Comparison of ENCODE assay signal across 2 cellular contexts in the genomic region with DNA sequence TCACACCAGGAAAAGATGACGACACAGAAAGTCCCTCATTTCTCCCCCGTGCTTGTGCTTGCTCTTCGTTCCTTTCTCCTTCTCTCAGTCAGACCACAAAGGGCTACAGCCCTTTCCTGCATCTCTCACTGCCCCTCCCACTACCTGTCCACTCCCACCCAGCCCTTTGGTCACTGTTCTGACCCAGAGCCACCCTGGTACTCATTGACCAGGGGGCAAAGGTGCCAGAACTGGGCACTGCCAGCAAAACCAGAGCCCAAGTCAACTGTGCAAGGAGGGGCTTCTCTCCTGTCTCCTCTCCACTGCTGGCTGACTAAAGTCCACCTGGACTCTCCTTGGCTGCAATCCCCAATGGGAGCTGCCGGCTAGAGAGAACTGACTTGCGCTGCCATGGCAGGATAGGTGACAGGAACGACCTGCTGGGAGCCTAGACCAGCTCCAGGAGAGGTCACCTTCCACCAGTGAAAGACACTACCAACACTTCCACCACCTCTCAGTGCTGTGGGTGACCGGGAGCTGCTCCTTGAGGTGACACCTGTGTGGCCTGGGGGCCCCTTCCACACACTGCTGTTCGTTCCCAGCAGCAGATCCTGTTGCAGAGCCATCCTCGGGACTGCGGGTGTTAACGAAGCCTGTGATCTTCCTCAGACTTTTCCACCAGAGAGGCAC.
TF ChIP-seq lines count a peak whose summit lies in the region.

No MANE protein-coding gene starts in this region.

TF ChIP-seq in liver, 16 proteins besides CTCF, POLR2A, EP300 and RAD21:
- TF ChIP-seq FOXA2 (IDR thresholded peaks at IDR 0.05) (peak; percentile 68), NR2F2 (IDR thresholded peaks at IDR 0.05) (peak; percentile 94), ATF3 (IDR thresholded peaks at IDR 0.05) (peak; percentile 70), REST (IDR thresholded peaks at IDR 0.05) (peak; percentile 86), HNF4G (IDR thresholded peaks at IDR 0.05) (peak; percentile 99), SP1 (IDR thresholded peaks at IDR 0.05) (peak; percentile 100), TAF1 (conservative IDR thresholded peaks at IDR 0.05) (no peak), MAX (IDR thresholded peaks at IDR 0.05) (peak; percentile 97), FOXA1 (IDR thresholded peaks at IDR 0.05) (peak; percentile 83), JUND (IDR thresholded peaks at IDR 0.05) (peak; percentile 88 to 95), GABPA (IDR thresholded peaks at IDR 0.05 in 1 of 2, conservative IDR thresholded peaks at IDR 0.05 in 1 of 2) (peak in 1 of 2 donors; percentile 68), HNF4A (conservative IDR thresholded peaks at IDR 0.05) (peak; percentile 100), EGR1 (IDR thresholded peaks at IDR 0.05; ENCODE audit: low read depth in 2 of 2) (peak in 1 of 2 donors; percentile 71), RXRA (IDR thresholded peaks at IDR 0.05) (peak; percentile 99), YY1 (IDR thresholded peaks at IDR 0.05) (peak; percentile 87)
- TF ChIP-seq, protein P1, sequence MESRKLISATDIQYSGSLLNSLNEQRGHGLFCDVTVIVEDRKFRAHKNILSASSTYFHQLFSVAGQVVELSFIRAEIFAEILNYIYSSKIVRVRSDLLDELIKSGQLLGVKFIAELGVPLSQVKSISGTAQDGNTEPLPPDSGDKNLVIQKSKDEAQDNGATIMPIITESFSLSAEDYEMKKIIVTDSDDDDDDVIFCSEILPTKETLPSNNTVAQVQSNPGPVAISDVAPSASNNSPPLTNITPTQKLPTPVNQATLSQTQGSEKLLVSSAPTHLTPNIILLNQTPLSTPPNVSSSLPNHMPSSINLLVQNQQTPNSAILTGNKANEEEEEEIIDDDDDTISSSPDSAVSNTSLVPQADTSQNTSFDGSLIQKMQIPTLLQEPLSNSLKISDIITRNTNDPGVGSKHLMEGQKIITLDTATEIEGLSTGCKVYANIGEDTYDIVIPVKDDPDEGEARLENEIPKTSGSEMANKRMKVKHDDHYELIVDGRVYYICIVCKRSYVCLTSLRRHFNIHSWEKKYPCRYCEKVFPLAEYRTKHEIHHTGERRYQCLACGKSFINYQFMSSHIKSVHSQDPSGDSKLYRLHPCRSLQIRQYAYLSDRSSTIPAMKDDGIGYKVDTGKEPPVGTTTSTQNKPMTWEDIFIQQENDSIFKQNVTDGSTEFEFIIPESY (IDR thresholded peaks at IDR 0.05) = peak; percentile 87

TF ChIP-seq in HepG2, 621 proteins besides CTCF, POLR2A, EP300 and RAD21:
- TF ChIP-seq ZNF782 (CRISPR knock-in tag; IDR thresholded peaks at IDR 0.05; ENCODE audit: borderline replicate concordance) = no peak
- TF ChIP-seq TEF (CRISPR knock-in tag; IDR thresholded peaks at IDR 0.05) = no peak
- no peak for TF ChIP-seq PCBP1 (IDR thresholded peaks at IDR 0.05; ENCODE audit: borderline replicate concordance, low read depth, low read length)
- no peak for TF ChIP-seq MTF1 (CRISPR knock-in tag; IDR thresholded peaks at IDR 0.05)
- TF ChIP-seq ZNF503 (CRISPR knock-in tag; IDR thresholded peaks at IDR 0.05) = no peak
- TF ChIP-seq RORA (CRISPR knock-in tag; IDR thresholded peaks at IDR 0.05) = no peak
